Comparison of ENCODE assay signal across 20 cellular contexts in the genomic region with DNA sequence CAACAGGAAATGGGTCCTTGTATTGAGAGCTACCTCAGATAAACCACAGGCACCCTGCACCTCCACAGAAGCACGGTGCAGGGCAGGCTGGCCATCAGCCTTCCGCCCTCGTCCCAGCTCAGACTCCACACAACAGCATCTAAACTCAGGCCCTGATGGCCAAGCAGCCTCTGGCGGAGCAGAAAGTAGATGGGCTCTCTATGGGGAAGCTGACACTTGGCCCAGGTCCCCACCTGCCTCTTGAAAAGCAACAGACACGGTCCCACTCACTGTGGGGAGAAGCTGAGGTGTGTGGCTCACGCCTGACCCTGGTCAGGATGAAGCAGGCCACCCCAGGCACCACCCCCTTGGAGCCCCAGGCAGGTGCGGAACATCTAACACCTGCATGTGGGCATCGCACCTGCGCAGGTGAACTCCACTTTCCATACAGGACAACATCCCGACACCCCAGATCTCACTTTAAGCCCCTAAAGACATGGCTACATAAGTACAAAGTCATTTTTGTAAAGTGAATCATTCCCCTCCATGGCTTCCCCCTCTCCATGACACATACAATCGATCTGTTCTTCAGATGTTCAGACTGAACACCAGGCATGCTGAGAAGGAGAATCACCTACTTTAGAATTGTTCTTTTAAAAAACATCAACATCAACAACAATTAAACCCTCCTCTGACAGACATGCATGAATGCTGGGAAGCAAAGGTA.
"Had no signal": no experiment of that assay in that cellular context is flagged by ENCODE, and none has a peak within 500 bp of the region (broad histone marks: within the 10 kb centered on the region; RNA-seq: fewer than 3 reads in every experiment).

No MANE protein-coding gene starts in this region.

- H3K36me3 ChIP-seq: heart right ventricle, uterus had no signal

- H3K27ac ChIP-seq: heart right ventricle, testis, uterus had no signal

- H3K27me3 ChIP-seq: testis, uterus had no signal

- ATAC-seq: heart right ventricle, left colon, sciatic nerve had no signal

- DNase-seq: activated B cell treated with CpG ODN at 0.5 μM for 24 hours; activated CD4-positive, alpha-beta memory T cell treated with anti-CD3 and anti-CD28 coated beads, Interleukin-2, amount 10 ng/mL, durations not matched to agents 7 days and 5 days; activated CD4-positive, alpha-beta T cell treated with anti-CD3 and anti-CD28 coated beads for 48 hours; activated gamma-delta T cell; anterior cingulate cortex; caudate nucleus; effector CD4-positive, alpha-beta T cell; heart right ventricle; islet precursor cell; left colon; naive B cell; occipital lobe; stimulated activated CD4-positive, alpha-beta T cell treated with anti-CD3 and anti-CD28 coated beads, Interleukin-2, amount 100 ng/mL, for 48 hours; stimulated activated CD8-positive, alpha-beta memory T cell treated with anti-CD3 and anti-CD28 coated beads, Interleukin-4, amount 100 ng/mL, for 48 hours; stimulated activated naive CD4-positive, alpha-beta T cell; T-helper 9 cell; testis; trophoblast cell; uterus had no signal

- H3K4me1 ChIP-seq: uterus had no signal

- H3K9me3 ChIP-seq: heart right ventricle, testis, uterus had no signal

- H3K4me3 ChIP-seq: heart right ventricle, testis, uterus had no signal
